In the genomic region with DNA sequence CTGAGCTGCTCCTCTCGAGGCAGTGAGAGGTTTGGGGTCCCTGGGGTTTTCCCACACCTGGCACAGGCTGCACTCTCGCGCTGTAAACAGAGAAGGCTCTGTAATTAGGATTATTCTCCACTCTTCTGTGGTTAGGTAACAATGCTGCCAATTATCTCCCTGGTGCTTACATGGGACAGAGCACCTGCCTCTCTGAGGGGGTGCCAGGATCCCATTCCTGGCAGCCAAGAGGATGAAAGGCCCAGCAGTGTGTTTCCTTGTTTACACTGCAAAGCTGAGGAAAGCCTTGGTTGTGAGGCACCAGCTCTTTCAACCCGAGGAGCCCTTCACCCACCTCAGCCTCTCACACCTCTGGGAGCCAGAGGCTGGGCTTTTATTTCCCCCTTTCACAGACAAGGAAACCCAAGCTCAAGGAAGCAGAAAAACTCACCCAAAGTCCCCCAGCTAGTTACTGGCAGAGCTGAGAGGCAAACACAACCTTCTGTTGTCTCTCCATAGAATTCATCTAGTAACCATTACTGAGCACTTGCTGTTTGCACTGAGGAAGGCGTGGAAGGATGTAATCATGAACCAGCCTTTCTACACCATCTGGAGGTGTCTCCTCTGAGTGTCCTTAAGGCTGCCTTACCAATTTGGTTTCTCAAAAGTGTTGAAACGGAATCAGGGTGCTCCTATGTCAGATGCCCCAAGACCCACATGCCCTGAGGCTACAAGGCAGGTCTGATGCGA, we compare ENCODE assay signal across 11 cellular contexts.
A peak's percentile ranks its signal among the peaks of the same experiment; 100 is the strongest.
DNase-seq lines count a peak whose midpoint lies in the region; ATAC-seq and TF ChIP-seq lines count a peak whose summit lies in the region.
"Had no signal": no experiment of that assay in that cellular context is flagged by ENCODE, and none has a peak within 500 bp of the region (broad histone marks: within the 10 kb centered on the region; RNA-seq: fewer than 3 reads in every experiment).

No MANE protein-coding gene starts in this region.

- H3K36me3 ChIP-seq in BLaER1 (no peaks in the 10 kb centered on the region), MM.1S (replicated peaks; ENCODE audit: insufficient read depth, low read length) (no peaks in the 10 kb centered on the region)
- H3K36me3 ChIP-seq: gastrocnemius medialis had no signal

- H3K27ac ChIP-seq in BLaER1 (peak overlapping the region; percentile 81), HL-60 (replicated peaks) (peak overlapping the region; percentile 62), MM.1S (ENCODE audit: low read length) (no peak overlapping the region)

- no peaks in the 10 kb centered on the region for H3F3A ChIP-seq in MM.1S (ENCODE audit: insufficient read depth, low read length)

- H3K4me1 ChIP-seq in BLaER1 (peaks cover 65% of the 10 kb centered on the region), MM.1S (ENCODE audit: low read length) (no peaks in the 10 kb centered on the region)

- H3K4me3 ChIP-seq in BLaER1 (0 out of 2 replicates have a peak overlapping the region, but pooled peaks have one; percentile 5), HL-60 (replicated peaks; ENCODE audit: insufficient read depth, low read length) (no peak overlapping the region), MM.1S (ENCODE audit: low read length) (no peak overlapping the region)
- H3K4me3 ChIP-seq: gastrocnemius medialis had no signal

- no peaks in the 10 kb centered on the region for H3K9me2 ChIP-seq in MM.1S (replicated peaks; ENCODE audit: insufficient read depth, low read length)

- no peaks in the 10 kb centered on the region for H3K79me2 ChIP-seq in MM.1S (ENCODE audit: low read length)

- peak overlapping the region; percentile 82 for H3K4me2 ChIP-seq in BLaER1
- no peak overlapping the region for H3K4me2 ChIP-seq in MM.1S (ENCODE audit: low read depth, low read length)

- DNase-seq in HL-60 (ENCODE audit: low read depth in 1 of 2, low spot score in 1 of 2), result peak in 1 of 2 experiments; percentile 6
- DNase-seq in NCI-H2227 treated with DMSO at 0.1 percent for 48 hours (lab: John Stamatoyannopoulos, UW), result peak; percentile 1
- DNase-seq in cerebellar cortex (ENCODE audit: low spot score), result peak; percentile 76
- DNase-seq in MM.1S, result no peak
- no peak for DNase-seq in stimulated activated naive CD4-positive, alpha-beta T cell treated with Interleukin-2 at 50 U/mL for 16 hours (lab: John Stamatoyannopoulos, UW)
- DNase-seq: AML-193, cortex of kidney, gastrocnemius medialis had no signal

- ATAC-seq in GM19023 (IDR thresholded peaks at IDR 0.05; ENCODE audit: unreplicated experiment), result no peak
- no peak for ATAC-seq in GM19452 (IDR thresholded peaks at IDR 0.05; ENCODE audit: unreplicated experiment)

- H3K27me3 ChIP-seq in BLaER1, result no peaks in the 10 kb centered on the region
- H3K27me3 ChIP-seq in HL-60 (ENCODE audit: insufficient read depth, poor library complexity, severe bottlenecking), result no peaks in the 10 kb centered on the region
- no peaks in the 10 kb centered on the region for H3K27me3 ChIP-seq in MM.1S (replicated peaks; ENCODE audit: insufficient read depth, low read length)
- H3K27me3 ChIP-seq: gastrocnemius medialis had no signal

- 0 out of 2 replicates have a peak, but pooled peaks cover 6% of the 10 kb centered on the region for H3K9me3 ChIP-seq in BLaER1
- H3K9me3 ChIP-seq in MM.1S (replicated peaks; ENCODE audit: insufficient read depth, low read length), result no peaks in the 10 kb centered on the region
- H3K9me3 ChIP-seq: gastrocnemius medialis had no signal

- H3K9ac ChIP-seq in BLaER1 (peak overlapping the region; percentile 16; the same call in 1 of the 2 replicates), MM.1S (ENCODE audit: low read length) (no peak overlapping the region)

- H4K20me1 ChIP-seq in BLaER1 (no peaks in the 10 kb centered on the region), MM.1S (ENCODE audit: insufficient read depth, low read length) (no peaks in the 10 kb centered on the region)

- no peak overlapping the region for H2AFZ ChIP-seq in MM.1S (ENCODE audit: low read length)

- no peak for TF ChIP-seq CTCF in HL-60 (IDR thresholded peaks at IDR 0.05; ENCODE audit: insufficient read depth, low read length)
- TF ChIP-seq CTCF in MM.1S (IDR thresholded peaks at IDR 0.05; ENCODE audit: low read length), result no peak

Comparison
In these comparisons a context has a peak if more than half of its experiments do, and no peak if none do; other contexts are left out.
1. DNase-seq: peak in NCI-H2227 treated with DMSO at 0.1 percent for 48 hours (single experiment) and cerebellar cortex (single experiment); none in MM.1S (single experiment) and stimulated activated naive CD4-positive, alpha-beta T cell treated with Interleukin-2 at 50 U/mL for 16 hours (single experiment).